In genomic region chr18:12911025-12911927, GRCh38 we compare ENCODE assay signal across 9 cellular contexts. TPM values are rescaled to one million over a fixed set of nuclear protein-coding genes. Genes with fewer than 3 reads are reported as not detected.
DNase-seq lines count a peak whose midpoint lies in the region; ATAC-seq and TF ChIP-seq lines count a peak whose summit lies in the region.
"Had no signal": no experiment of that assay in that cellular context is flagged by ENCODE, and none has a peak within 500 bp of the region (broad histone marks: within the 10 kb centered on the region; RNA-seq: fewer than 3 reads in every experiment).

No MANE protein-coding gene starts in this region.

- peak; percentile 32 for DNase-seq in DMS79 treated with DMSO at 0.1 percent for 48 hours (lab: John Stamatoyannopoulos, UW)
- DNase-seq in DMS79 (lab: John Stamatoyannopoulos, UW), result no peak
- DNase-seq in body of pancreas, result peak in 3 of 4 donors; percentile 7 to 24 (median 17)
- DNase-seq in mesenchymal stem cell, result no peak
- DNase-seq in stimulated activated CD8-positive, alpha-beta memory T cell treated with anti-CD3 and anti-CD28 coated beads, Interleukin-7, amount 100 ng/mL, for 24 hours (ENCODE audit: low read depth), result peak; percentile 33
- DNase-seq in 8988T, result no peak

- H3K9me3 ChIP-seq in body of pancreas (no peaks in the 10 kb centered on the region), mesenchymal stem cell (ENCODE audit: control insufficient read depth, low read length) (peaks cover 17% of the 10 kb centered on the region)

- peaks cover 0 to 9% of the 10 kb centered on the region in 2 donors for H3K27me3 ChIP-seq in body of pancreas
- H3K27me3 ChIP-seq in mesenchymal stem cell (ENCODE audit: control insufficient read depth in 1 of 2, insufficient read depth in 1 of 2, low read length in 2 of 2), result peaks cover 0 to 15% of the 10 kb centered on the region in 2 experiments

- H2BK120ac ChIP-seq in mesenchymal stem cell (ENCODE audit: low read depth, low read length), result peak overlapping the region; percentile 5

- H3K4me1 ChIP-seq in body of pancreas (peaks cover 15% of the 10 kb centered on the region), mesenchymal stem cell (ENCODE audit: control insufficient read depth, insufficient read depth, low read depth, low read length) (peaks cover 8% of the 10 kb centered on the region)

- no peak overlapping the region for H2AFZ ChIP-seq in mesenchymal stem cell (ENCODE audit: low read depth, low read length)

- no peak overlapping the region for H2BK5ac ChIP-seq in mesenchymal stem cell (ENCODE audit: low read depth, low read length, poor library complexity, severe bottlenecking)

- intact Hi-C loops in body of pancreas (cut with DNase I), result no loop called here

- no peak overlapping the region for H2BK12ac ChIP-seq in mesenchymal stem cell (ENCODE audit: low read length in 2 of 2)

- H3K9ac ChIP-seq in mesenchymal stem cell (ENCODE audit: low read length), result peak overlapping the region; percentile 49

- H4K8ac ChIP-seq in mesenchymal stem cell (ENCODE audit: low read length), result no peak overlapping the region

- H3K18ac ChIP-seq in mesenchymal stem cell (ENCODE audit: low read depth in 1 of 2, low read length in 2 of 2), result no peak overlapping the region

- H3K4ac ChIP-seq in mesenchymal stem cell (ENCODE audit: low read depth in 1 of 2, low read length in 2 of 2), result no peak overlapping the region

- H3K4me2 ChIP-seq in mesenchymal stem cell (ENCODE audit: low read length, poor library complexity, severe bottlenecking), result no peak overlapping the region

- no peak overlapping the region for H3K23ac ChIP-seq in mesenchymal stem cell (ENCODE audit: low read length in 2 of 2)

- H2AK5ac ChIP-seq in mesenchymal stem cell (ENCODE audit: low read length, severe bottlenecking), result no peak overlapping the region

- H3K79me1 ChIP-seq in mesenchymal stem cell (replicated peaks; ENCODE audit: low read length, poor library complexity, severe bottlenecking), result no peaks in the 10 kb centered on the region

- no peak for TF ChIP-seq POLR2A in body of pancreas (IDR thresholded peaks at IDR 0.05)

- WGBS in body of pancreas, 2 donors, result 13 to 24% methylated on average over 11 to 73 of the region's 75 CpGs
- WGBS in mesenchymal stem cell, result 74% methylated on average over 71 of the region's 75 CpGs

- H3K36me3 ChIP-seq in body of pancreas (replicated peaks in 1 of 2; ENCODE audit: insufficient read depth in 1 of 2, low read depth in 2 of 2) (no peaks in the 10 kb centered on the region), mesenchymal stem cell (ENCODE audit: control insufficient read depth in 1 of 2, insufficient read depth in 2 of 2, low read depth in 1 of 2, low read length in 2 of 2) (peaks cover 0 to 5% of the 10 kb centered on the region in 2 experiments)

- no peak overlapping the region for H4K91ac ChIP-seq in mesenchymal stem cell (ENCODE audit: low read length)

- ATAC-seq in body of pancreas (peak; percentile 45), HG03565 (IDR thresholded peaks at IDR 0.05; ENCODE audit: unreplicated experiment) (no peak), HG03460 (IDR thresholded peaks at IDR 0.05; ENCODE audit: unreplicated experiment) (no peak)

- H3K27ac ChIP-seq in body of pancreas (no peak overlapping the region), mesenchymal stem cell (ENCODE audit: low read length, poor library complexity, severe bottlenecking) (no peak overlapping the region)
- H3K27ac ChIP-seq: 22Rv1 had no signal

- no peak overlapping the region for H2BK15ac ChIP-seq in mesenchymal stem cell (ENCODE audit: low read depth, poor library complexity, severe bottlenecking)

- no peak overlapping the region for H3K4me3 ChIP-seq in body of pancreas
- peak overlapping the region in 1 of 2 experiments; percentile 56 for H3K4me3 ChIP-seq in mesenchymal stem cell (ENCODE audit: insufficient read depth in 1 of 2, low read depth in 1 of 2, low read length in 2 of 2)

- no peak overlapping the region for H3K14ac ChIP-seq in mesenchymal stem cell (ENCODE audit: low read length in 2 of 2)

- no peak for TF ChIP-seq CTCF in body of pancreas (IDR thresholded peaks at IDR 0.05)

RNA-seq across cellular contexts. Expression of gene PTPN2, which starts 27.2 kb away (rescaled TPM):
- total RNA-seq in body of pancreas, result 10 to 100 TPM; 22.7 to 34.2 TPM
- polyA plus RNA-seq in mesenchymal stem cell (2013, experiment 1 of 2), result 18.4 TPM
- polyA plus RNA-seq in mesenchymal stem cell (2013, experiment 2 of 2), result 16.9 TPM

RNA-seq across cellular contexts. Expression of gene SEH1L, which starts 36.5 kb away (rescaled TPM):
- 10 to 100 TPM in 1 of 2 donors, 1 to 10 TPM in 1; 7.9 to 23.9 TPM for total RNA-seq in body of pancreas
- 13.3 TPM for polyA plus RNA-seq in mesenchymal stem cell (2013, experiment 1 of 2)
- polyA plus RNA-seq in mesenchymal stem cell (2013, experiment 2 of 2), result 13.1 TPM

Comparison
In these comparisons a context has a peak if more than half of its experiments do, and no peak if none do; other contexts are left out.
1. DNase-seq: peak in DMS79 treated with DMSO at 0.1 percent for 48 hours (single experiment), body of pancreas (3 of 4) and stimulated activated CD8-positive, alpha-beta memory T cell treated with anti-CD3 and anti-CD28 coated beads, Interleukin-7, amount 100 ng/mL, for 24 hours (single experiment); none in DMS79 (single experiment), mesenchymal stem cell (single experiment) and 8988T (single experiment).